ENCODE assay signal across 9 cellular contexts in the genomic region with DNA sequence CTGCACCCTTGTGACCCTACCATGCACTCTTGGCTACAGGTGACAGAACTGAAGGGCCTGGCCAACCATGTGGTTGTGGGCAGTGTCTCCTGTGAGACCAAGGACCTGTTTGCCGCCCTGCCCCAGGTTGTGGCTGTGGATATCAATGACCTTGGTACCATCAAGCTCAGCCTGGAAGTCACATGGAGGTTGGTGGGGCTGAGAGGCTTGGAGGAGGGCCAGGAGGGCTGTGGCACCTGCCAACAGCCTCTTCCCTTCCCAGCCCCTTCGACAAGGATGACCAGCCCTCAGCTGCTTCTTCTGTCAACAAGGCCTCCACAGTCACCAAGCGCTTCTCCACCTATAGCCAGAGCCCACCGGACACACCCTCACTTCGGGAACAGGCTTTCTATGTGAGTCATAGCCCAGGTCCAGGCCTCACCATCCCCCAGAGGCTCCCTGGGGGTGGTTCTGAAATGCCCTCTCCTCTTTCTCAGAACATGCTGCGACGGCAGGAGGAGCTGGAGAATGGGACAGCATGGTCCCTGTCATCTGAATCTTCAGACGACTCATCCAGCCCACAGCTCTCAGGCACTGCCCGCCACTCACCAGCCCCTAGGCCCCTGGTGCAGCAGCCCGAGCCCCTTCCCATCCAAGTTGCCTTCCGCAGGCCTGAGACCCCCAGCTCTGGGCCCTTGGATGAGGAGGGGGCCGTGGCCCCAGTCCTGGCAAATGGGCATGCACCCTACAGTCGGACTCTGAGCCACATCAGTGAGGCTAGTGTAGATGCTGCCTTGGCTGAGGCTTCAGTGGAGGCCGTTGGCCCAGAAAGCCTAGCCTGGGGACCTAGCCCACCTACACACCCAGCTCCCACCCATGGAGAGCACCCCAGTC. TPM values are rescaled to one million over a fixed set of nuclear protein-coding genes. Genes with fewer than 3 reads are reported as not detected.
DNase-seq lines count a peak whose midpoint lies in the region; ATAC-seq, FAIRE-seq and TF ChIP-seq lines count a peak whose summit lies in the region.
"Had no signal": no experiment of that assay in that cellular context is flagged by ENCODE, and none has a peak within 500 bp of the region (broad histone marks: within the 10 kb centered on the region; RNA-seq: fewer than 3 reads in every experiment).

No MANE protein-coding gene starts in this region.

- peak overlapping the region; percentile 60 for H3K4me3 Mint-ChIP-seq in neural crest cell

- ATAC-seq in GM21423 (IDR thresholded peaks at IDR 0.05; ENCODE audit: unreplicated experiment), result no peak

- no peak overlapping the region for H3K27ac Mint-ChIP-seq in neural crest cell (ENCODE audit: unreplicated experiment)

- DNase-seq in DMS79 (lab: John Stamatoyannopoulos, UW) (peak; percentile 34), NCI-H1092 treated with DMSO at 0.1 percent for 48 hours (lab: John Stamatoyannopoulos, UW) (peak; percentile 57), choroid plexus epithelial cell (ENCODE audit: low read depth) (peak; percentile 65), neural crest cell (ENCODE audit: low read depth, low spot score) (no peak), SKM-1 treated with dmso at 0.1 percent for 144 hours (lab: John Stamatoyannopoulos, UW; ENCODE audit: unreplicated experiment) (no peak), LoVo (ENCODE audit: low spot score) (no peak), GM19239 (ENCODE audit: insufficient read length, low spot score) (no peak)

- no peak overlapping the region for H3K4me3 ChIP-seq in choroid plexus epithelial cell (ENCODE audit: low read depth, low read length)
- H3K4me3 ChIP-seq: cardiac muscle cell had no signal

- no peak for FAIRE-seq in GM19239 (lab: Jason Lieb, UNC)

- peaks cover 21% of the 10 kb centered on the region for H3K4me1 Mint-ChIP-seq in neural crest cell

- TF ChIP-seq CTCF in choroid plexus epithelial cell (conservative IDR thresholded peaks at IDR 0.05; ENCODE audit: low read depth, low read length), result no peak
- no peak for TF ChIP-seq CTCF in neural crest cell (conservative IDR thresholded peaks at IDR 0.05)

- H3K27me3 Mint-ChIP-seq in neural crest cell (ENCODE audit: low read depth), result peaks cover 18% of the 10 kb centered on the region

- peaks cover 10% of the 10 kb centered on the region for H3K36me3 Mint-ChIP-seq in neural crest cell (ENCODE audit: low read depth)

- H3K9me3 Mint-ChIP-seq in neural crest cell, result no peaks in the 10 kb centered on the region

RNA-seq across cellular contexts. Expression of a gene that starts 13.0 kb away (rescaled TPM):
- total RNA-seq in neural crest cell, result 60.6 and 65.7 TPM in 2 replicates

RNA-seq across cellular contexts. Expression of a gene that starts 20.7 kb away (rescaled TPM):
- total RNA-seq in neural crest cell, result 78.8 and 79.8 TPM in 2 replicates

RNA-seq across cellular contexts. Expression of a gene that starts 58.3 kb away (rescaled TPM):
- not detected in 2 replicates for total RNA-seq in neural crest cell
- total RNA-seq: cardiac muscle cell had no signal

Comparison
In these comparisons a context has a peak if more than half of its experiments do, and no peak if none do; other contexts are left out.
1. DNase-seq: peak in DMS79 (single experiment), NCI-H1092 treated with DMSO at 0.1 percent for 48 hours (single experiment) and choroid plexus epithelial cell (single experiment); none in neural crest cell (single experiment), SKM-1 treated with dmso at 0.1 percent for 144 hours (single experiment), LoVo (single experiment) and GM19239 (single experiment).